9 cellular contexts compared by ENCODE assay signal in the genomic region with DNA sequence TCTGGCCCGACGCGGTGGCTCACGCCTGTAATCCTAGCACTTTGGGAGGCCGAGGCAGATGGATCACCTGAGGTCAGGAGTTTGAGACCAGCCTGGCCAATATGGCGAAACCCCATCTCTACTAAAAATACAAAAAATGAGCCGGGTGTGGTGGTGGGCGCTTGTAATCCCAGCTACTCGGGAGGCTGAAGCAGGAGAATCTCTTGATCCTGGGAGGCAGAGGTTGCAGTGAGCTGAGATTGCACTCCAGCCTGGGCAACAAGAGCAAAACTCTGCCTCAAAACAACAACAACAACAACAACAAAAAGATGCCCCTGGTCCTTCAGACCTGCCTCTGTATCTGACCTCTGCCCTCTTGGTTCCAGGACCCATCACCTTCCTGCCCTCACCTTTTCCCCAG. TPM values are rescaled to one million over a fixed set of nuclear protein-coding genes. Genes with fewer than 3 reads are reported as not detected.
DNase-seq lines count a peak whose midpoint lies in the region; ATAC-seq and TF ChIP-seq lines count a peak whose summit lies in the region.
"Not testable (repeated sequence)": the region's sequence is repeated elsewhere in the genome, so short reads cannot be mapped to it uniquely, and the experiment has no call there.
"Had no signal": no experiment of that assay in that cellular context is flagged by ENCODE, and none has a peak within 500 bp of the region (broad histone marks: within the 10 kb centered on the region; RNA-seq: fewer than 3 reads in every experiment).

No MANE protein-coding gene starts in this region.

- not testable (repeated sequence) for TF ChIP-seq RAD21 in SK-N-SH (IDR thresholded peaks at IDR 0.05; ENCODE audit: low read length)

- POLR2A ChIA-PET in SK-N-SH (lab: Yijun Ruan, JAX): interaction anchor here (1.6 kb wide), 1 partner anchor 10 kb away, joined by 5 read pairs; no protein-coding TSS in a partner anchor

- CTCF ChIA-PET in SK-N-SH (lab: Yijun Ruan, JAX): interaction anchor here (0.8 to 5.6 kb wide), 5 partner anchors 8 to 139 kb away, joined by 3 to 55 read pairs (median 5); no protein-coding TSS in a partner anchor
- CTCF ChIA-PET in activated naive CD4-positive, alpha-beta T cell treated with anti-CD3 and anti-CD28 coated beads for 36 hours (lab: Charles Lee): interaction anchor here (0.9 to 6.2 kb wide), 3 partner anchors 10 to 106 kb away, joined by 3 to 36 read pairs (median 4); no protein-coding TSS in a partner anchor

- H3K27me3 Mint-ChIP-seq in activated naive CD4-positive, alpha-beta T cell treated with anti-CD3 and anti-CD28 coated beads for 36 hours (ENCODE audit: low read depth); natural killer cell treated with Interleukin-12 subunit alpha and Interleukin-12 subunit beta and Interleukin-15 and Interleukin-18, amount 100 ng/mL, for 72 hours; stimulated activated naive CD8-positive, alpha-beta T cell treated with anti-CD3 and anti-CD28 coated beads, Interleukin-15, Interleukin-2, amounts not matched to agents 100 ng/mL and 50 ng/mL, for 24 hours: not testable (repeated sequence)

- H2AFZ ChIP-seq in SK-N-SH (ENCODE audit: low read depth): not testable (repeated sequence)

- peaks cover 59% of the 10 kb centered on the region for H4K20me1 ChIP-seq in BLaER1
- H4K20me1 ChIP-seq in SK-N-SH (ENCODE audit: insufficient read depth): not testable (repeated sequence)

- H3K9ac ChIP-seq in BLaER1: peak overlapping the region; percentile 93
- peak overlapping the region; percentile 89 for H3K9ac ChIP-seq in SK-N-SH

- H3K36me3 Mint-ChIP-seq in activated naive CD4-positive, alpha-beta T cell treated with anti-CD3 and anti-CD28 coated beads for 36 hours (ENCODE audit: low read depth): peaks cover 29% of the 10 kb centered on the region
- H3K36me3 Mint-ChIP-seq in natural killer cell treated with Interleukin-12 subunit alpha and Interleukin-12 subunit beta and Interleukin-15 and Interleukin-18, amount 100 ng/mL, for 72 hours: not testable (repeated sequence)
- peaks cover 40% of the 10 kb centered on the region for H3K36me3 Mint-ChIP-seq in stimulated activated naive CD8-positive, alpha-beta T cell treated with anti-CD3 and anti-CD28 coated beads, Interleukin-15, Interleukin-2, amounts not matched to agents 100 ng/mL and 50 ng/mL, for 24 hours (ENCODE audit: low read depth)

- not testable (repeated sequence) for H3K27ac ChIP-seq in BLaER1
- peak overlapping the region; percentile 86 for H3K27ac ChIP-seq in HL-60 (replicated peaks)
- peak overlapping the region in 1 of 2 experiments; percentile 97; a peak in 2 of 4 replicates for H3K27ac ChIP-seq in SK-N-SH (ENCODE audit: low read depth in 2 of 2, low read length in 1 of 2)
- peak overlapping the region in 15 of 59 donors; percentile 14 to 98 (median 93) for H3K27ac ChIP-seq in dorsolateral prefrontal cortex
- H3K27ac ChIP-seq in heart left ventricle: peak overlapping the region in 3 of 12 donors; percentile 91 to 95 (median 94)

- WGBS in SK-N-SH (ENCODE audit: low lambda C conversion rate): 89% methylated on average over 9 of the region's 9 CpGs
- WGBS in heart left ventricle, 4 donors: 90 to 91% (median 90%) methylated on average over 9 of the region's 9 CpGs

- peak overlapping the region; percentile 80 for H3K4me3 ChIP-seq in BLaER1
- H3K4me3 ChIP-seq in HL-60 (replicated peaks; ENCODE audit: insufficient read depth, low read length): peak overlapping the region; percentile 89
- H3K4me3 ChIP-seq in SK-N-SH (ENCODE audit: low read depth in 2 of 2, low read length in 1 of 2): peak overlapping the region; percentile 70 to 71
- peak overlapping the region in 36 of 59 donors; percentile 71 to 98 (median 90) for H3K4me3 ChIP-seq in dorsolateral prefrontal cortex
- peak overlapping the region in 7 of 12 donors; percentile 72 to 97 (median 92) for H3K4me3 ChIP-seq in heart left ventricle

- H3K36me3 ChIP-seq in BLaER1: peaks cover 49% of the 10 kb centered on the region
- peaks cover 0 to 26% of the 10 kb centered on the region in 2 experiments for H3K36me3 ChIP-seq in SK-N-SH (replicated peaks in 1 of 2; ENCODE audit: control insufficient read depth in 1 of 2, insufficient read depth in 2 of 2, low read length in 1 of 2)
- H3K36me3 ChIP-seq in heart left ventricle: peaks cover 0 to 48% (median 39%) of the 10 kb centered on the region in 9 donors

- peak overlapping the region; percentile 86 for H3K4me3 Mint-ChIP-seq in activated naive CD4-positive, alpha-beta T cell treated with anti-CD3 and anti-CD28 coated beads for 36 hours
- peak overlapping the region; percentile 82 for H3K4me3 Mint-ChIP-seq in natural killer cell treated with Interleukin-12 subunit alpha and Interleukin-12 subunit beta and Interleukin-15 and Interleukin-18, amount 100 ng/mL, for 72 hours
- peak overlapping the region; percentile 89 for H3K4me3 Mint-ChIP-seq in stimulated activated naive CD8-positive, alpha-beta T cell treated with anti-CD3 and anti-CD28 coated beads, Interleukin-15, Interleukin-2, amounts not matched to agents 100 ng/mL and 50 ng/mL, for 24 hours

- H3F3A ChIP-seq in SK-N-SH (replicated peaks; ENCODE audit: insufficient read depth): peaks cover 64% of the 10 kb centered on the region

- TF ChIP-seq EP300 in SK-N-SH (IDR thresholded peaks at IDR 0.05; ENCODE audit: borderline replicate concordance in 1 of 2, low read depth in 1 of 2, low read length in 1 of 2): not testable (repeated sequence)

- not testable (repeated sequence) for TF ChIP-seq POLR2A in heart left ventricle (IDR thresholded peaks at IDR 0.05)

- H3K27me3 ChIP-seq in BLaER1; HL-60 (ENCODE audit: insufficient read depth, poor library complexity, severe bottlenecking); SK-N-SH (ENCODE audit: insufficient read depth); dorsolateral prefrontal cortex; heart left ventricle: not testable (repeated sequence)

- peaks cover 50% of the 10 kb centered on the region for H3K4me1 ChIP-seq in BLaER1
- H3K4me1 ChIP-seq in SK-N-SH (ENCODE audit: control insufficient read depth in 1 of 2, insufficient read depth in 2 of 2, low read depth in 1 of 2, low read length in 1 of 2): peaks cover 32 to 39% of the 10 kb centered on the region in 2 experiments
- peaks cover 0 to 56% (median 40%) of the 10 kb centered on the region in 12 donors for H3K4me1 ChIP-seq in heart left ventricle

- DNase-seq in HL-60 (ENCODE audit: low read depth in 1 of 2, low spot score in 1 of 2); SK-N-SH; activated naive CD4-positive, alpha-beta T cell treated with anti-CD3 and anti-CD28 coated beads for 36 hours; dorsolateral prefrontal cortex; heart left ventricle; natural killer cell treated with Interleukin-12 subunit alpha and Interleukin-12 subunit beta and Interleukin-15 and Interleukin-18, amount 100 ng/mL, for 72 hours (ENCODE audit: low spot score): not testable (repeated sequence)

- H3K9me3 ChIP-seq in BLaER1, SK-N-SH, heart left ventricle: not testable (repeated sequence)

- ATAC-seq in heart left ventricle; natural killer cell treated with Interleukin-12 subunit alpha and Interleukin-12 subunit beta and Interleukin-15 and Interleukin-18, amount 100 ng/mL, for 72 hours: not testable (repeated sequence)

- H3K9me2 ChIP-seq in SK-N-SH: not testable (repeated sequence)

- H3K4me2 ChIP-seq in BLaER1: peak overlapping the region; percentile 89
- peak overlapping the region; percentile 96 for H3K4me2 ChIP-seq in SK-N-SH

- TF ChIP-seq CTCF in HL-60 (IDR thresholded peaks at IDR 0.05; ENCODE audit: insufficient read depth, low read length); SK-N-SH (IDR thresholded peaks at IDR 0.05); dorsolateral prefrontal cortex (IDR thresholded peaks at IDR 0.05 in 54 of 56, conservative IDR thresholded peaks at IDR 0.05 in 2 of 56; ENCODE audit: low read depth in 1 of 56, partially characterized antibody in 56 of 56); heart left ventricle (IDR thresholded peaks at IDR 0.05): not testable (repeated sequence)

- H3K4me1 Mint-ChIP-seq in activated naive CD4-positive, alpha-beta T cell treated with anti-CD3 and anti-CD28 coated beads for 36 hours (ENCODE audit: low read depth): peaks cover 46% of the 10 kb centered on the region
- peaks cover 25 to 30% of the 10 kb centered on the region in 2 donors for H3K4me1 Mint-ChIP-seq in natural killer cell treated with Interleukin-12 subunit alpha and Interleukin-12 subunit beta and Interleukin-15 and Interleukin-18, amount 100 ng/mL, for 72 hours (ENCODE audit: low read depth in 2 of 2)
- H3K4me1 Mint-ChIP-seq in stimulated activated naive CD8-positive, alpha-beta T cell treated with anti-CD3 and anti-CD28 coated beads, Interleukin-15, Interleukin-2, amounts not matched to agents 100 ng/mL and 50 ng/mL, for 24 hours (ENCODE audit: low read depth): peaks cover 34% of the 10 kb centered on the region

- intact Hi-C loops in activated naive CD4-positive, alpha-beta T cell treated with anti-CD3 and anti-CD28 coated beads for 36 hours (cut with micrococcal nuclease); dorsolateral prefrontal cortex (cut with DNase I): not testable (repeated sequence)
- intact Hi-C loops in heart left ventricle (cut with DNase I): loop anchor here in 1 of 10 donors (10.0 kb wide), 1 partner anchor 61 kb away; a partner anchor contains a TSS

- peaks cover 58% of the 10 kb centered on the region for H3K79me2 ChIP-seq in SK-N-SH (ENCODE audit: insufficient read depth)

- H3K27ac Mint-ChIP-seq in activated naive CD4-positive, alpha-beta T cell treated with anti-CD3 and anti-CD28 coated beads for 36 hours: peak overlapping the region; percentile 76
- H3K27ac Mint-ChIP-seq in natural killer cell treated with Interleukin-12 subunit alpha and Interleukin-12 subunit beta and Interleukin-15 and Interleukin-18, amount 100 ng/mL, for 72 hours: peak overlapping the region; percentile 74 to 89
- H3K27ac Mint-ChIP-seq in stimulated activated naive CD8-positive, alpha-beta T cell treated with anti-CD3 and anti-CD28 coated beads, Interleukin-15, Interleukin-2, amounts not matched to agents 100 ng/mL and 50 ng/mL, for 24 hours: peak overlapping the region; percentile 80

- H3K9me3 Mint-ChIP-seq in activated naive CD4-positive, alpha-beta T cell treated with anti-CD3 and anti-CD28 coated beads for 36 hours; natural killer cell treated with Interleukin-12 subunit alpha and Interleukin-12 subunit beta and Interleukin-15 and Interleukin-18, amount 100 ng/mL, for 72 hours; stimulated activated naive CD8-positive, alpha-beta T cell treated with anti-CD3 and anti-CD28 coated beads, Interleukin-15, Interleukin-2, amounts not matched to agents 100 ng/mL and 50 ng/mL, for 24 hours: not testable (repeated sequence)

RNA-seq across cellular contexts. Expression of a gene that starts 1.4 kb away (rescaled TPM):
- 65.7 and 91.8 TPM in 2 replicates for polyA plus RNA-seq in SK-N-SH (2012; rRNA removed)
- polyA plus RNA-seq in SK-N-SH (2012; cell fraction: cytosol; rRNA removed): 55.7 and 67.8 TPM in 2 replicates
- 31.0 and 46.6 TPM in 2 replicates for polyA plus RNA-seq in SK-N-SH (2012; cell fraction: nucleus; rRNA removed)
- 10 to 100 TPM; 27.4 to 28.6 TPM for total RNA-seq in activated naive CD4-positive, alpha-beta T cell treated with anti-CD3 and anti-CD28 coated beads for 36 hours
- 10 to 100 TPM; 11.9 to 33.8 (median 19.3) TPM for total RNA-seq in dorsolateral prefrontal cortex
- 10 to 100 TPM; 17.2 to 63.6 (median 27.2) TPM for total RNA-seq in heart left ventricle
- polyA plus RNA-seq in heart left ventricle: 100 to 1,000 TPM in 1 of 2 donors, 10 to 100 TPM in 1; 64.9 to 119 TPM
- 10 to 100 TPM; 15.9 to 32.3 TPM for total RNA-seq in natural killer cell treated with Interleukin-12 subunit alpha and Interleukin-12 subunit beta and Interleukin-15 and Interleukin-18, amount 100 ng/mL, for 72 hours

RNA-seq across cellular contexts. Expression of a gene that starts 9.9 kb away (rescaled TPM):
- polyA plus RNA-seq in SK-N-SH (2012; rRNA removed): 60.4 and 116 TPM in 2 replicates
- polyA plus RNA-seq in SK-N-SH (2012; cell fraction: cytosol; rRNA removed): 49.7 and 70.4 TPM in 2 replicates
- polyA plus RNA-seq in SK-N-SH (2012; cell fraction: nucleus; rRNA removed): 173 and 199 TPM in 2 replicates
- total RNA-seq in activated naive CD4-positive, alpha-beta T cell treated with anti-CD3 and anti-CD28 coated beads for 36 hours: 100 to 1,000 TPM; 219 to 223 TPM
- total RNA-seq in dorsolateral prefrontal cortex: 100 to 1,000 TPM in 46 of 120 experiments, 10 to 100 TPM in 74; 61.4 to 130 (median 95.7) TPM
- 100 to 1,000 TPM; 130 to 272 (median 161) TPM for total RNA-seq in heart left ventricle
- 100 to 1,000 TPM; 186 to 212 TPM for polyA plus RNA-seq in heart left ventricle
- total RNA-seq in natural killer cell treated with Interleukin-12 subunit alpha and Interleukin-12 subunit beta and Interleukin-15 and Interleukin-18, amount 100 ng/mL, for 72 hours: 100 to 1,000 TPM; 112 to 148 TPM

RNA-seq across cellular contexts. Expression of a gene that starts 13.8 kb away (rescaled TPM):
- polyA plus RNA-seq in SK-N-SH (2012; rRNA removed) (1.0 and 1.6 TPM in 2 replicates), heart left ventricle (1 to 10 TPM; 1.4 to 4.7 TPM)
- 0.95 and 1.0 TPM in 2 replicates for polyA plus RNA-seq in SK-N-SH (2012; cell fraction: cytosol; rRNA removed)
- 1.4 and 3.0 TPM in 2 replicates for polyA plus RNA-seq in SK-N-SH (2012; cell fraction: nucleus; rRNA removed)
- total RNA-seq in activated naive CD4-positive, alpha-beta T cell treated with anti-CD3 and anti-CD28 coated beads for 36 hours: not detected
- total RNA-seq in dorsolateral prefrontal cortex (1 to 10 TPM in 1 of 120 experiments, under 1 TPM in 49, not detected in 70; 0.14 to 1.1 (median 0.35) TPM), heart left ventricle (10 to 100 TPM in 4 of 9 donors, 1 to 10 TPM in 5; 2.9 to 13.6 (median 9.0) TPM)
- total RNA-seq in natural killer cell treated with Interleukin-12 subunit alpha and Interleukin-12 subunit beta and Interleukin-15 and Interleukin-18, amount 100 ng/mL, for 72 hours: not detected
- polyA plus RNA-seq: BJ had no signal

RNA-seq across cellular contexts. Expression of a gene that starts 17.2 kb away (rescaled TPM):
- polyA plus RNA-seq in SK-N-SH (2012; rRNA removed) (1,316 and 1,334 TPM in 2 replicates), heart left ventricle (100 to 1,000 TPM; 227 to 771 TPM)
- 1,211 and 1,253 TPM in 2 replicates for polyA plus RNA-seq in SK-N-SH (2012; cell fraction: cytosol; rRNA removed)
- 904 and 910 TPM in 2 replicates for polyA plus RNA-seq in SK-N-SH (2012; cell fraction: nucleus; rRNA removed)
- total RNA-seq in activated naive CD4-positive, alpha-beta T cell treated with anti-CD3 and anti-CD28 coated beads for 36 hours: 100 to 1,000 TPM; 407 to 431 TPM
- total RNA-seq in dorsolateral prefrontal cortex (100 to 1,000 TPM; 148 to 544 (median 264) TPM), heart left ventricle (100 to 1,000 TPM; 231 to 816 (median 380) TPM)
- total RNA-seq in natural killer cell treated with Interleukin-12 subunit alpha and Interleukin-12 subunit beta and Interleukin-15 and Interleukin-18, amount 100 ng/mL, for 72 hours: 1,000 to 10,000 TPM; 1,328 to 1,513 TPM

RNA-seq across cellular contexts. Expression of a gene that starts 22.1 kb away (rescaled TPM):
- polyA plus RNA-seq in SK-N-SH (2012; rRNA removed) (56.8 and 170 TPM in 2 replicates), heart left ventricle (100 to 1,000 TPM in 1 of 2 donors, 10 to 100 TPM in 1; 37.3 to 104 TPM)
- 106 and 113 TPM in 2 replicates for polyA plus RNA-seq in SK-N-SH (2012; cell fraction: cytosol; rRNA removed)
- polyA plus RNA-seq in SK-N-SH (2012; cell fraction: nucleus; rRNA removed): 237 and 401 TPM in 2 replicates
- total RNA-seq in activated naive CD4-positive, alpha-beta T cell treated with anti-CD3 and anti-CD28 coated beads for 36 hours: 10 to 100 TPM; 77.9 to 82.8 TPM
- total RNA-seq in dorsolateral prefrontal cortex (100 to 1,000 TPM in 8 of 120 experiments, 10 to 100 TPM in 112; 51.3 to 110 (median 81.3) TPM), heart left ventricle (10 to 100 TPM; 35.0 to 49.6 (median 40.6) TPM)
- 100 to 1,000 TPM; 130 to 196 TPM for total RNA-seq in natural killer cell treated with Interleukin-12 subunit alpha and Interleukin-12 subunit beta and Interleukin-15 and Interleukin-18, amount 100 ng/mL, for 72 hours
